1 cellular context compared by ENCODE assay signal in genomic region chr1:201501812-201502510, GRCh38.
TF ChIP-seq lines count a peak whose summit lies in the region.

No MANE protein-coding gene starts in this region.

TF ChIP-seq in IMR-90, 13 proteins besides CTCF, POLR2A, EP300 and RAD21 (continued from another document):
- TF ChIP-seq FOS (IDR thresholded peaks at IDR 0.05; ENCODE audit: low read depth, low read length) (no peak), CEBPB (IDR thresholded peaks at IDR 0.05; ENCODE audit: low read depth, low read length) (no peak), MAZ (IDR thresholded peaks at IDR 0.05; ENCODE audit: borderline replicate concordance, low read depth, low read length) (no peak), BHLHE40 (IDR thresholded peaks at IDR 0.05; ENCODE audit: low read depth, low read length) (no peak), SMC3 (IDR thresholded peaks at IDR 0.05; ENCODE audit: low read depth, low read length) (no peak), NFE2L2 (IDR thresholded peaks at IDR 0.05; ENCODE audit: low read depth, low read length) (no peak), RFX5 (IDR thresholded peaks at IDR 0.05; ENCODE audit: low read depth, low read length) (no peak), MAFK (IDR thresholded peaks at IDR 0.05; ENCODE audit: low read depth, low read length) (no peak), USF2 (IDR thresholded peaks at IDR 0.05; ENCODE audit: low read depth, low read length) (no peak), CHD1 (IDR thresholded peaks at IDR 0.05; ENCODE audit: low read depth, low read length) (no peak)
TF ChIP-seq in IMR-90: peak in this region for 0.
